8 cellular contexts compared by ENCODE assay signal in the genomic region with DNA sequence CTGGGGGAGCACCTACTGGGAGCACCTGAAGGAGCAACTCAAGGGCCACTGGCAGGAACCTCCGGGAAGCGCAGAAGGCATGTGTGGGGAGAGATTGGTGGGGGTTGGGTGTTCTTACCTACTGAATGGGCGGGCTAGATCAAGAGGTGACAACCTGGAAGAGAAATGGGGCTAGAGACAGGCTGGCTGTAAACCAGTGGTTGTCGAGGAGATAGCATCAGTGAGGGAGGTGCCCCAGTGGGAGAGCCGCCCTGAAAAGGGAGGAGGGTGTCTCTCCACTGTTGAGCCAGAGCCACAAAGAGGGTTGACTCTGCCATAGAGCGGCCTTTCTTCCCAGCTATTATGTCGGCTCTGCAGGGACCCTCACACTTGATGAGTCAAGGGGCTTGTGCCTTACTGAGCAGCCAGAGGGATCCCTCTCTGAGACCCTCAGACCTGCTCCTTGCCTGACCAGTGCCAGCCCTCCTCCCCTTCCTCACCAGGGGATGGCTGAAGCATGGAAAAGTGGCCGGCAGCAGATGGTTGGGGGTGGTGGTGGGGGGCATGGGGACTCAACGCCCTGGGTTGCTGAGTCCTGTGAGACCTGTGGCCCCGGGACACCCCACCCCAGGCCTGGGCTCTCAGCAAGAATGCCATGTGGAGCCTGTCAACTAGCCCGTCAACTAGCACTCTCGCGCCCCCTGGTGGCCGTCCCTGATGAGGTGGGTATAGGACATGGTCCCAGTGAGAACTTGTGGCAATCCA. TPM values are rescaled to one million over a fixed set of nuclear protein-coding genes. Genes with fewer than 3 reads are reported as not detected.
DNase-seq lines count a peak whose midpoint lies in the region; ATAC-seq and TF ChIP-seq lines count a peak whose summit lies in the region.

No MANE protein-coding gene starts in this region.

- H3K56ac ChIP-seq in mesendoderm (ENCODE audit: low read length), result no peak overlapping the region

- no peak overlapping the region for H2BK5ac ChIP-seq in mesendoderm (ENCODE audit: low read length)

- H3K27me3 Mint-ChIP-seq in effector memory CD8-positive, alpha-beta T cell, result no peaks in the 10 kb centered on the region

- H3K79me2 ChIP-seq in mesendoderm (ENCODE audit: control insufficient read depth, insufficient read depth, low read length), result no peaks in the 10 kb centered on the region

- no peak overlapping the region for H3K27ac ChIP-seq in HL-60 (replicated peaks)
- H3K27ac ChIP-seq in mesendoderm (ENCODE audit: low read depth, low read length), result no peak overlapping the region

- DNase-seq in AG09319 (ENCODE audit: extremely low read depth, low read depth) (peak; percentile 35), HL-60 (ENCODE audit: low read depth in 1 of 2, low spot score in 1 of 2) (peak; percentile 68 to 92), NOMO-1 (lab: John Stamatoyannopoulos, UW; ENCODE audit: unreplicated experiment in 2 of 2) (peak; percentile 57 to 80), mesendoderm (peak; percentile 79)
- peak; percentile 86 to 94 for DNase-seq in activated CD8-positive, alpha-beta memory T cell treated with anti-CD3 and anti-CD28 coated beads for 4 hours (ENCODE audit: low read depth in 2 of 2)
- DNase-seq in effector memory CD8-positive, alpha-beta T cell, result peak; percentile 94 to 97 (median 97)
- DNase-seq in stimulated activated CD8-positive, alpha-beta memory T cell treated with anti-CD3 and anti-CD28 coated beads, Interleukin-15, amount 100 ng/mL, for 48 hours (ENCODE audit: low read depth in 2 of 2), result peak; percentile 84 to 90

- H3K27me3 ChIP-seq in HL-60 (ENCODE audit: insufficient read depth, poor library complexity, severe bottlenecking) (no peaks in the 10 kb centered on the region), mesendoderm (ENCODE audit: insufficient read depth, low read length, poor library complexity) (no peaks in the 10 kb centered on the region)

- H2BK120ac ChIP-seq in mesendoderm (ENCODE audit: low read depth, low read length), result no peak overlapping the region

- TF ChIP-seq CTCF in AG09319 (IDR thresholded peaks at IDR 0.05; ENCODE audit: low read depth, low read length), result peak; percentile 88
- peak; percentile 84 for TF ChIP-seq CTCF in HL-60 (IDR thresholded peaks at IDR 0.05; ENCODE audit: insufficient read depth, low read length)

- peak overlapping the region in 1 of 2 donors; percentile 10 for H3K27ac Mint-ChIP-seq in effector memory CD8-positive, alpha-beta T cell

- H3K36me3 ChIP-seq in mesendoderm (ENCODE audit: control insufficient read depth, insufficient read depth, low read length), result no peaks in the 10 kb centered on the region

- no peaks in the 10 kb centered on the region for H3K4me1 ChIP-seq in mesendoderm (ENCODE audit: control insufficient read depth, low read depth, low read length)

- ATAC-seq in GM19043 (IDR thresholded peaks at IDR 0.05; ENCODE audit: low read depth, unreplicated experiment), result peak; percentile 68
- ATAC-seq in effector memory CD8-positive, alpha-beta T cell (replicated peaks), result peak; percentile 99

- H3K79me1 ChIP-seq in mesendoderm (ENCODE audit: low read length), result no peaks in the 10 kb centered on the region

- H2BK15ac ChIP-seq in mesendoderm (replicated peaks; ENCODE audit: low read depth), result no peak overlapping the region

- H3K4me3 ChIP-seq in HL-60 (replicated peaks; ENCODE audit: insufficient read depth, low read length) (no peak overlapping the region), mesendoderm (ENCODE audit: low read length) (no peak overlapping the region)

- H3K23ac ChIP-seq in mesendoderm (ENCODE audit: low read length), result no peak overlapping the region

- no peak overlapping the region for H3K4me2 ChIP-seq in mesendoderm (ENCODE audit: low read length)

- no peak overlapping the region for H2AK5ac ChIP-seq in mesendoderm (ENCODE audit: low read length)

- H4K8ac ChIP-seq in mesendoderm (ENCODE audit: low read depth, low read length), result no peak overlapping the region

- no peak overlapping the region for H3K4ac ChIP-seq in mesendoderm (ENCODE audit: low read depth, low read length)

- H3K4me1 Mint-ChIP-seq in effector memory CD8-positive, alpha-beta T cell (ENCODE audit: low read depth in 2 of 2), result peaks cover 5 to 10% of the 10 kb centered on the region in 2 donors

- H3K36me3 Mint-ChIP-seq in effector memory CD8-positive, alpha-beta T cell (ENCODE audit: insufficient read depth), result no peaks in the 10 kb centered on the region

- no peaks in the 10 kb centered on the region for H3K9me3 Mint-ChIP-seq in effector memory CD8-positive, alpha-beta T cell

- no CpG with 5 or more reads among the region's 14 CpGs for WGBS in mesendoderm (ENCODE audit: extremely low coverage, insufficient coverage, low lambda C conversion rate)

- no peak overlapping the region for H4K5ac ChIP-seq in mesendoderm (ENCODE audit: low read length)

- no peak overlapping the region for H3K9ac ChIP-seq in mesendoderm (ENCODE audit: low read length)

- H3K18ac ChIP-seq in mesendoderm (ENCODE audit: low read length), result no peak overlapping the region

- no peak overlapping the region for H3K4me3 Mint-ChIP-seq in effector memory CD8-positive, alpha-beta T cell

RNA-seq across cellular contexts. Expression of a gene that starts 36.4 kb away (rescaled TPM):
- 10.5 TPM for polyA plus RNA-seq in mesendoderm (2013, experiment 1 of 2)
- polyA plus RNA-seq in mesendoderm (2013, experiment 2 of 2), result 10.2 TPM

RNA-seq across cellular contexts. Expression of a gene that starts 57.0 kb away (rescaled TPM):
- 0.04 TPM for polyA plus RNA-seq in mesendoderm (2013, experiment 1 of 2)
- 0.04 TPM for polyA plus RNA-seq in mesendoderm (2013, experiment 2 of 2)

Comparison
In these comparisons a context has a peak if more than half of its experiments do, and no peak if none do; other contexts are left out.
1. DNase-seq: peak in every context shown above with its lines; median percentile 97 in effector memory CD8-positive, alpha-beta T cell; 90 in activated CD8-positive, alpha-beta memory T cell treated with anti-CD3 and anti-CD28 coated beads for 4 hours; 87 in stimulated activated CD8-positive, alpha-beta memory T cell treated with anti-CD3 and anti-CD28 coated beads, Interleukin-15, amount 100 ng/mL, for 48 hours; 80 in HL-60; 79 in mesendoderm; 68 in NOMO-1; 35 in AG09319.